ENCODE assay signal across 22 cellular contexts in genomic region chr6:28449056-28449455, GRCh38. TPM values are rescaled to one million over a fixed set of nuclear protein-coding genes. Genes with fewer than 3 reads are reported as not detected.
DNase-seq lines count a peak whose midpoint lies in the region; ATAC-seq and TF ChIP-seq lines count a peak whose summit lies in the region.
"Had no signal": no experiment of that assay in that cellular context is flagged by ENCODE, and none has a peak within 500 bp of the region (broad histone marks: within the 10 kb centered on the region; RNA-seq: fewer than 3 reads in every experiment).

No MANE protein-coding gene starts in this region.

- H3K27me3 ChIP-seq in CD4-positive, CD25-positive, alpha-beta regulatory T cell (ENCODE audit: control insufficient read depth, insufficient read depth, low read length), result peaks cover 20% of the 10 kb centered on the region
- H3K27me3 ChIP-seq in CD4-positive, alpha-beta T cell (ENCODE audit: control insufficient read depth, insufficient read depth, low read length), result peaks cover 19% of the 10 kb centered on the region
- peaks cover 0 to 89% (median 5%) of the 10 kb centered on the region in 4 donors for H3K27me3 ChIP-seq in esophagus squamous epithelium
- H3K27me3 ChIP-seq: SJCRH30 had no signal

- peaks cover 33% of the 10 kb centered on the region for H3K27me3 Mint-ChIP-seq in CD4-positive, CD25-positive, alpha-beta regulatory T cell
- peaks cover 38% of the 10 kb centered on the region for H3K27me3 Mint-ChIP-seq in CD4-positive, alpha-beta T cell
- H3K27me3 Mint-ChIP-seq in T-cell, result peaks cover 15 to 36% of the 10 kb centered on the region in 2 donors

- peaks cover 6 to 17% (median 8%) of the 10 kb centered on the region in 4 donors for H3K4me1 Mint-ChIP-seq in CD4-positive, CD25-positive, alpha-beta regulatory T cell
- peaks cover 25% of the 10 kb centered on the region for H3K4me1 Mint-ChIP-seq in CD4-positive, alpha-beta T cell (ENCODE audit: low read depth)
- peaks cover 18 to 22% (median 19%) of the 10 kb centered on the region in 3 donors for H3K4me1 Mint-ChIP-seq in T-cell

- no peak for TF ChIP-seq POLR2A in esophagus squamous epithelium (IDR thresholded peaks at IDR 0.05)

- H3K4me3 Mint-ChIP-seq in CD4-positive, CD25-positive, alpha-beta regulatory T cell, result no peak overlapping the region
- peak overlapping the region; percentile 54 for H3K4me3 Mint-ChIP-seq in CD4-positive, alpha-beta T cell
- peak overlapping the region in 1 of 3 donors; percentile 39 for H3K4me3 Mint-ChIP-seq in T-cell
- H3K4me3 Mint-ChIP-seq: GM23338, HFFc6 had no signal

- peaks cover 6% of the 10 kb centered on the region for H3K4me1 ChIP-seq in CD4-positive, CD25-positive, alpha-beta regulatory T cell (ENCODE audit: control insufficient read depth, insufficient read depth, low read length, poor library complexity, severe bottlenecking)
- H3K4me1 ChIP-seq in esophagus squamous epithelium, result peaks cover 0 to 6% (median 0%) of the 10 kb centered on the region in 3 donors
- H3K4me1 ChIP-seq: SJCRH30 had no signal

- peaks cover 3 to 13% of the 10 kb centered on the region in 2 experiments for H3K9me3 ChIP-seq in CD4-positive, CD25-positive, alpha-beta regulatory T cell (ENCODE audit: control insufficient read depth in 2 of 2, low read length in 2 of 2)
- H3K9me3 ChIP-seq in CD4-positive, alpha-beta T cell (ENCODE audit: control insufficient read depth, low read length), result no peaks in the 10 kb centered on the region
- H3K9me3 ChIP-seq in esophagus squamous epithelium, result peaks cover 0 to 5% (median 0%) of the 10 kb centered on the region in 3 donors
- H3K9me3 ChIP-seq: HAP-1, SJCRH30 had no signal

- H3K4me3 ChIP-seq in CD4-positive, CD25-positive, alpha-beta regulatory T cell (ENCODE audit: low read depth, low read length), result no peak overlapping the region
- H3K4me3 ChIP-seq in esophagus squamous epithelium, result no peak overlapping the region
- H3K4me3 ChIP-seq: GM23338, HAP-1, PC-9, SJCRH30 had no signal

- no peak overlapping the region for H3K27ac ChIP-seq in CD4-positive, CD25-positive, alpha-beta regulatory T cell (ENCODE audit: insufficient read depth, low read length, poor library complexity, severe bottlenecking)
- H3K27ac ChIP-seq in CD4-positive, alpha-beta T cell (ENCODE audit: low read depth, low read length), result no peak overlapping the region
- H3K27ac ChIP-seq in esophagus squamous epithelium, result no peak overlapping the region
- H3K27ac ChIP-seq: KMS-11, PC-9, SJCRH30 had no signal

- no peaks in the 10 kb centered on the region for H3K36me3 Mint-ChIP-seq in CD4-positive, CD25-positive, alpha-beta regulatory T cell
- no peaks in the 10 kb centered on the region for H3K36me3 Mint-ChIP-seq in CD4-positive, alpha-beta T cell (ENCODE audit: low read depth)
- H3K36me3 Mint-ChIP-seq in T-cell, result no peaks in the 10 kb centered on the region

- 67 to 71% methylated on average over 1 of the region's 1 CpG for WGBS in esophagus squamous epithelium, 2 donors

- H3K9me3 Mint-ChIP-seq in CD4-positive, CD25-positive, alpha-beta regulatory T cell, result peaks cover 0 to 9% (median 5%) of the 10 kb centered on the region in 7 donors
- peaks cover 3% of the 10 kb centered on the region for H3K9me3 Mint-ChIP-seq in CD4-positive, alpha-beta T cell
- peaks cover 0 to 5% (median 0%) of the 10 kb centered on the region in 3 donors for H3K9me3 Mint-ChIP-seq in T-cell
- H3K9me3 Mint-ChIP-seq: HFFc6 had no signal

- ATAC-seq in CD4-positive, CD25-positive, alpha-beta regulatory T cell (ENCODE audit: low read depth in 2 of 2), result peak; percentile 60 to 63
- ATAC-seq in CD4-positive, alpha-beta T cell (ENCODE audit: poor library complexity), result peak; percentile 89
- ATAC-seq in T-cell (replicated peaks in 1 of 4), result peak; percentile 54 to 98 (median 80)
- no peak for ATAC-seq in HG03095 (IDR thresholded peaks at IDR 0.05; ENCODE audit: unreplicated experiment)
- ATAC-seq: GM23338, Right ventricle myocardium inferior, SK-N-SH treated with all-trans-retinoic acid at 6 μM for 48 hours had no signal

- DNase-seq in CD4-positive, CD25-positive, alpha-beta regulatory T cell, result peak in 2 of 3 donors; percentile 48 to 60
- peak in 1 of 10 experiments; percentile 21 for DNase-seq in CD4-positive, alpha-beta T cell
- DNase-seq in T-cell (peak in 10 of 34 experiments; percentile 6 to 56 (median 20)), KBM-7 (no peak), esophagus squamous epithelium (lab: John Stamatoyannopoulos, UW) (no peak)
- peak; percentile 32 for DNase-seq in central memory CD4-positive, alpha-beta T cell
- DNase-seq: C1 segment of cervical spinal cord, DMS153, HFFc6, MM.1S, NCI-H2029, NCI-H446, NCI-H524 treated with DMSO at 0.1 percent for 48 hours, NCI-H82, PC-9, SJCRH30 had no signal

- intact Hi-C loops in CD4-positive, alpha-beta T cell (cut with DNase I, micrococcal nuclease), result loop anchor here (5.0 to 10.0 kb wide), 4 partner anchors 88 to 974 kb away; partner anchors contain the start of genes ZNF184 (in 1 of the 2) and ZSCAN31 (in 1 of the 2)
- intact Hi-C loops in esophagus squamous epithelium (cut with DNase I), result no loop called here

- H3K36me3 ChIP-seq in CD4-positive, CD25-positive, alpha-beta regulatory T cell (ENCODE audit: control insufficient read depth, insufficient read depth, low read length), result no peaks in the 10 kb centered on the region
- no peaks in the 10 kb centered on the region for H3K36me3 ChIP-seq in esophagus squamous epithelium
- H3K36me3 ChIP-seq: HAP-1, SJCRH30 had no signal

- in situ Hi-C loops in KBM-7 (cut with MboI; ENCODE audit: low pct_unique_long_range_greater_than_20kb, low sequenced_read_pairs), result no loop called here

- POLR2A ChIA-PET in CD4-positive, alpha-beta T cell (lab: Charles Lee), result interaction anchor here (0.6 kb wide), 1 partner anchor 618 kb away, joined by 4 read pairs; no protein-coding TSS in a partner anchor
- POLR2A ChIA-PET in T-cell (lab: Charles Lee), result interaction anchor here (0.6 kb wide), 4 partner anchors 53 to 1047 kb away, joined by 4 to 6 read pairs (median 4); no protein-coding TSS in a partner anchor

- TF ChIP-seq CTCF in CD4-positive, alpha-beta T cell (IDR thresholded peaks at IDR 0.05), result no peak
- no peak for TF ChIP-seq CTCF in esophagus squamous epithelium (IDR thresholded peaks at IDR 0.05)

- no peak overlapping the region for H3K27ac Mint-ChIP-seq in CD4-positive, CD25-positive, alpha-beta regulatory T cell
- peak overlapping the region; percentile 25 for H3K27ac Mint-ChIP-seq in CD4-positive, alpha-beta T cell
- H3K27ac Mint-ChIP-seq in T-cell, result peak overlapping the region in 1 of 2 donors; percentile 69
- H3K27ac Mint-ChIP-seq: GM23338, HFFc6 had no signal

- CTCF ChIA-PET in CD4-positive, alpha-beta T cell (lab: Charles Lee), result interaction anchor here (1.4 kb wide), 1 partner anchor 93 kb away, joined by 4 read pairs; no protein-coding TSS in a partner anchor
- CTCF ChIA-PET in T-cell (lab: Charles Lee), result interaction anchor here (0.6 to 0.7 kb wide), 3 partner anchors 140 to 344 kb away, joined by 3 to 14 read pairs (median 3); no protein-coding TSS in a partner anchor

RNA-seq across cellular contexts. Expression of gene ZSCAN23, which starts 5.8 kb away (rescaled TPM):
- total RNA-seq in CD4-positive, CD25-positive, alpha-beta regulatory T cell, result 0.69 TPM
- polyA plus RNA-seq in CD4-positive, CD25-positive, alpha-beta regulatory T cell, result under 1 TPM in 2 of 4 donors, not detected in 2; 0.09 to 0.13 TPM
- total RNA-seq in CD4-positive, alpha-beta T cell, result under 1 TPM; 0.19 to 0.78 TPM
- 1 to 10 TPM; 1.3 to 3.5 (median 1.7) TPM for total RNA-seq in T-cell
- 1 to 10 TPM in 2 of 4 donors, under 1 TPM in 2; 0.35 to 1.1 (median 0.84) TPM for total RNA-seq in esophagus squamous epithelium

RNA-seq across cellular contexts. Expression of gene ZSCAN12, which starts 49.5 kb away (rescaled TPM):
- total RNA-seq in CD4-positive, CD25-positive, alpha-beta regulatory T cell, result 2.7 TPM
- polyA plus RNA-seq in CD4-positive, CD25-positive, alpha-beta regulatory T cell, result 1 to 10 TPM; 1.2 to 2.2 (median 1.7) TPM
- total RNA-seq in CD4-positive, alpha-beta T cell, result 1 to 10 TPM; 2.0 to 2.3 TPM
- total RNA-seq in T-cell, result 1 to 10 TPM; 3.8 to 8.2 (median 6.8) TPM
- total RNA-seq in esophagus squamous epithelium, result 1 to 10 TPM; 1.3 to 4.0 (median 2.2) TPM

Comparison
In these comparisons a context has a peak if more than half of its experiments do, and no peak if none do; other contexts are left out.
1. DNase-seq: peak in CD4-positive, CD25-positive, alpha-beta regulatory T cell (2 of 3) and central memory CD4-positive, alpha-beta T cell (single experiment); none in KBM-7 (single experiment) and esophagus squamous epithelium (single experiment).